Comparison of ENCODE assay signal across 8 cellular contexts in the genomic region with DNA sequence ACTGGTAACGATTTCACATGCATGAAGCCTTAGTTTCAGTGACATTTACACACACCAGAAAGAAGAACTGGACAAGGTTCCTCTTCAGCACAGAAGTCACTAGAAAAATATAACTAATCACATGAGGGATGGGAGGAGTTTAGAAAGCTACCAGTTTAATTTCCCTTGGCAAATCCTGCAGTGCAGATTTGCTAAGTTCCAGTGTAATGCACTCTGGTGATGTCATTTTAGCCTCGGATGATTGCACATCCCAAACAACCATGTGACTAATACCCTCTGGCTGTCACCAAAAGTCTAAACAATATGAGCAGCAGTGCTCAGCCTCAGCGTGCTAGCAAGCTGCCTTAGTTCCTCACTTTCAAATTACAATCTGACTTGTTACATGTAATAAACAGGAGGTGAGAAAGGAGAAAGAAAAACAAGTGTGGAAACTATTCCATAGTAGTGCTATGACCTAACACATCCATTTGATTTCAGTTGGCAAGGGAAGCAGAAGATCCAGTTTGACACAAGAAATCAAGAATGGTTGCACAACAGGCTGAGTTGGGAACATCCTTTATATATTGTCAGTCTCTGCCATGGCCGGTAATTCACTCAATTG. TPM values are rescaled to one million over a fixed set of nuclear protein-coding genes. Genes with fewer than 3 reads are reported as not detected.
DNase-seq lines count a peak whose midpoint lies in the region; ATAC-seq and TF ChIP-seq lines count a peak whose summit lies in the region.

No MANE protein-coding gene starts in this region.

- no peaks in the 10 kb centered on the region for H3K9me3 ChIP-seq in lung (ENCODE audit: control insufficient read depth in 2 of 2, insufficient read depth in 1 of 2, low read length in 1 of 2)
- no peaks in the 10 kb centered on the region for H3K9me3 ChIP-seq in thymus (ENCODE audit: control insufficient read depth)

- peak overlapping the region; percentile 72 to 94 for H3K27ac ChIP-seq in lung (ENCODE audit: low read depth in 1 of 2, low read length in 1 of 2)
- H3K27ac ChIP-seq in thymus (ENCODE audit: low read depth): peak overlapping the region; percentile 25

- no peaks in the 10 kb centered on the region for H3K36me3 ChIP-seq in lung (ENCODE audit: control insufficient read depth in 2 of 2, insufficient read depth in 2 of 2, low read length in 2 of 2)
- no peaks in the 10 kb centered on the region for H3K36me3 ChIP-seq in thymus (ENCODE audit: control insufficient read depth, insufficient read depth)

- H3K4me1 ChIP-seq in lung (ENCODE audit: control insufficient read depth in 2 of 2, insufficient read depth in 2 of 2, low read length in 2 of 2) (peaks cover 2 to 3% of the 10 kb centered on the region in 2 donors), thymus (ENCODE audit: control insufficient read depth, insufficient read depth, low read length) (no peaks in the 10 kb centered on the region)

- H3K27me3 ChIP-seq in lung (ENCODE audit: control insufficient read depth, insufficient read depth) (no peaks in the 10 kb centered on the region), thymus (ENCODE audit: control insufficient read depth, insufficient read depth) (no peaks in the 10 kb centered on the region)

- POLR2A ChIA-PET in AG04449 (lab: Yijun Ruan, JAX): interaction anchor here (0.5 to 0.7 kb wide), 2 partner anchors 33 to 129 kb away, joined by 3 to 5 read pairs; no protein-coding TSS in a partner anchor

- TF ChIP-seq CTCF in AG04449 (IDR thresholded peaks at IDR 0.05; ENCODE audit: insufficient read depth, low read length, missing control alignments): no peak
- TF ChIP-seq CTCF in lung (IDR thresholded peaks at IDR 0.05; ENCODE audit: control extremely low read depth, extremely low read depth): no peak

- CTCF ChIA-PET in AG04449 (lab: Yijun Ruan, JAX): interaction anchor here (1.5 to 2.2 kb wide), 2 partner anchors 7 to 122 kb away, joined by 4 to 8 read pairs; no protein-coding TSS in a partner anchor

- 16% methylated on average over 4 of the region's 4 CpGs for WGBS in lung, 2 donors
- WGBS in thymus: 47% methylated on average over 4 of the region's 4 CpGs

- DNase-seq in AG04449 (ENCODE audit: low read depth, low spot score): peak; percentile 68
- peak; percentile 10 for DNase-seq in NCI-H82 treated with DMSO at 0.1 percent for 48 hours (lab: John Stamatoyannopoulos, UW; ENCODE audit: unreplicated experiment)
- DNase-seq in cerebellum (ENCODE audit: low spot score): peak; percentile 9
- DNase-seq in lung (ENCODE audit: low spot score): peak; percentile 62
- DNase-seq in RPMI8226: no peak

- peak; percentile 41 for ATAC-seq in GM19463 (IDR thresholded peaks at IDR 0.05; ENCODE audit: unreplicated experiment)
- peak; percentile 59 for ATAC-seq in lung (ENCODE audit: insufficient read depth, low FRiP score)
- ATAC-seq in GM21526 (IDR thresholded peaks at IDR 0.05; ENCODE audit: low FRiP score, unreplicated experiment): no peak

- no peak overlapping the region for H3K4me3 ChIP-seq in AG04449 (ENCODE audit: low read depth, low read length)
- H3K4me3 ChIP-seq in lung: no peak overlapping the region
- no peak overlapping the region for H3K4me3 ChIP-seq in thymus (ENCODE audit: low read length)

RNA-seq across cellular contexts. Expression of a gene that starts 35.3 kb away (rescaled TPM):
- total RNA-seq in cerebellum: 185 TPM
- total RNA-seq in lung: 100 to 1,000 TPM; 276 to 309 TPM
- polyA plus RNA-seq in lung: 10 to 100 TPM; 85.7 to 86.5 TPM
- polyA plus RNA-seq in thymus: 153 TPM
